8 cellular contexts compared by ENCODE assay signal in the genomic region with DNA sequence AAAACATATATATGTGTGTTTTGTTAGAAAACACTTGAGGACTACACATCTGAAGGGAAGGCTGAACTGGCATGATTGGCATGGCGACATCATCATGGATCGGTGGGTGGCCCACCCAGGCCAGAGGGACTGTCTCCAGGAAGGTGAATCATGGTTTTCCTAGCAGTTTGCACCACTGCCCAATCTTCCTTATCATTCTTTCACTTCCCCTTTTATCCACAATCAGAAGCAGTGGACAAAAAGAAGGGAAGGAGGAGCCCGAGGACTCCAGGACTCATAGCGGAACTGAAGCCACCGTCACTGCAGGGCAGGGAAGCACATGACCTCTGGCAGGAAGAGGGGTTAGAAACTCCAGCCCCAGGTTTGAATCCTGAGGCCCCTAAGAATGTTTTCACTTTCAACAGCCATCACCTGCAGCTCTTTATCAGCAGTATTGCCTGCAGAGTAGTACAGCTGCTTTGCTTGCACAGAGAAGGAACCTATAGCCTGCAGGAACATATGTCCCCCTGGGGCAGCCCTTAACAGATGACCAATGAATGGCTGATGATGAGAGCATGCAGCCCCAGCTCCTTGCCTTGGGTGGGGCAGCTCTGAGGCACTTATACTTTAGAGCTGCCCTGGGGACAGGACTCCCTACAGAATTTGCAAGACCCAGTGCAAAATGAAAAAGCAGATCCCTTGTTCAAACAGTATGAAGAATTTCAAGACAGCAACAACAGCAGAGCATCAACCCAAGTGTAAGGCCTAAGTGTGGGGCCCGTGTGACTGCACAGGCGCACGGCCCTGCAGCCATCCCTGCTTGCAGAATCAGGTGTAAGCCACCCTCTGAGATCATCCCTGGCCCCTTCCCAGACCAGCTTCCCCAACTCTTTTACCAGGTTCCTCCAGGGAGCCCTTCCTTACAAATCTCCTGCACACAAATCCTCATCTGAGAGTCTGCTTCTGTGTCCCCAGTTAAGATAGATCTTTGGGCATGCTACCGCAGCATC.
DNase-seq lines count a peak whose midpoint lies in the region; ATAC-seq lines count a peak whose summit lies in the region.

No MANE protein-coding gene starts in this region.

- no peaks in the 10 kb centered on the region for H3K36me3 ChIP-seq in SJSA1

- peak; percentile 64 for ATAC-seq in GM18502 (IDR thresholded peaks at IDR 0.05; ENCODE audit: poor library complexity, unreplicated experiment)
- ATAC-seq in HG02884 (IDR thresholded peaks at IDR 0.05; ENCODE audit: unreplicated experiment), result peak; percentile 61

- no peaks in the 10 kb centered on the region for H3K27me3 ChIP-seq in SJSA1 (replicated peaks)

- peak; percentile 89 to 94 for DNase-seq in SJSA1 (ENCODE audit: low read depth in 1 of 2, low spot score in 2 of 2)
- DNase-seq in hepatic stellate cell (ENCODE audit: low spot score), result peak; percentile 48
- DNase-seq in RKO (ENCODE audit: low spot score), result no peak
- no peak for DNase-seq in KG1 (lab: John Stamatoyannopoulos, UW)
- DNase-seq in DMS53 treated with DMSO at 0.1 percent for 48 hours (lab: John Stamatoyannopoulos, UW; ENCODE audit: unreplicated experiment), result no peak
- no peak for DNase-seq in NCI-H446 (lab: John Stamatoyannopoulos, UW)

- no peaks in the 10 kb centered on the region for H3K9me3 ChIP-seq in SJSA1 (replicated peaks)

- H3K4me1 ChIP-seq in SJSA1 (replicated peaks), result peaks cover 63% of the 10 kb centered on the region

- peak overlapping the region; percentile 57 for H3K27ac ChIP-seq in SJSA1

- H3K4me3 ChIP-seq in SJSA1, result no peak overlapping the region

Comparison
In these comparisons a context has a peak if more than half of its experiments do, and no peak if none do; other contexts are left out.
1. DNase-seq: peak in SJSA1 (2 of 2) and hepatic stellate cell (single experiment); none in RKO (single experiment), KG1 (single experiment), DMS53 treated with DMSO at 0.1 percent for 48 hours (single experiment) and NCI-H446 (0 of 2).